ENCODE assay signal across 1 cellular context in the genomic region with DNA sequence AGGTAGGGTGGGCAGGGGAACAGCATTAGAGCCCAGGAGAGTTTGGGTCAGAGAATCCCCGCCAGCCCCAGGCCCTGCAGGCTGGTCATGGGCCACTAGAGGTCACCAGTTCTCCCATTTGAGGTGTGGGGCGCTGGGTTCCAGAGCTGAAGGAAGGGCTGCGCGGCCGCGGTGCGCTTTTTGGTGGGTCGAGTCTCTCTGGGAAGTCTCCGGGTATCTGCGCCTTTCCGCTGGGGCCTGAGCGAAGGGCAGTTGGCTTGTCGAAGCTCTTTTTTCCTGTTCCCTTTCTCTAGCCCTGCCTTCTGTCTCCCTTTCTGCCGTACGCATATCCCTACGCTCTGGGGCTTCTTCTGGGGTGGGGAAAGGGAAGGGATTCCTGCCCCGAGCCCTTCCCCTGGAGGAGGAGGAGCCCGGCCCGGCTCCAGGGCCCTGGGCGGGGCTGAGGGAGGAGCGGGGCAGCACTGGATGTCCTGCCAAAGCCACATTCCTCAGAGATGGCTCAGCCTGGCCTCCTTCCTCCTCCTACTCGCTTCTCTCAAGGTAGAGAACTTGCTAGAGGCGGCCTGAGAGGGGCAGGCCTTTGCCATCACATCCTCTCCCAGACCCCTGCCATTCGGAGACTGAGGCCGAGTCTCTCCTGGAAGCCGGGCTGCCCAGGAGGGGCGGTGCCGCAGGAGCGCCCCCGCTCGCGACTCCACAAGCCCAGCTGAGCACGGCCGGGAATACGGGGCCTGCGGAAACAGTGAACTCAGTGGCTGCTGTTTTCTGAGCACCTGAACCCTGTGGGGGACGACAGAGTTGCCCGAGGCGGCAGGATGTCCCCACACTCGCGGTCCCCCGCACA.
TF ChIP-seq lines count a peak whose summit lies in the region.

No MANE protein-coding gene starts in this region.

TF ChIP-seq in K562, 482 proteins besides CTCF, POLR2A, EP300 and RAD21 (continued from another document and continues in another):
- TF ChIP-seq ARID4B (CRISPR knock-in tag; IDR thresholded peaks at IDR 0.05) = peak; percentile 38; the same call in 1 of the 2 replicates
- no peak for TF ChIP-seq TAF1 (IDR thresholded peaks at IDR 0.05; ENCODE audit: control insufficient read depth, extremely low read depth, insufficient read depth, low read length, severe bottlenecking)
- TF ChIP-seq SOX6 (IDR thresholded peaks at IDR 0.05) = no peak
- no peak for TF ChIP-seq MTA2 (IDR thresholded peaks at IDR 0.05; ENCODE audit: low read depth)
- no peak for TF ChIP-seq CBX8 (IDR thresholded peaks at IDR 0.05; ENCODE audit: borderline replicate concordance, extremely low read depth, low read depth, low read length, poor library complexity, severe bottlenecking)
- TF ChIP-seq HLTF (IDR thresholded peaks at IDR 0.05) = no peak
- TF ChIP-seq FOXK1 (CRISPR knock-in tag; IDR thresholded peaks at IDR 0.05; ENCODE audit: borderline replicate concordance) = 0 out of 2 replicates have a peak, but pooled peaks have one; percentile 58
- TF ChIP-seq ESRRA (IDR thresholded peaks at IDR 0.05; ENCODE audit: borderline replicate concordance, low read depth) = 0 out of 2 replicates have a peak, but pooled peaks have one; percentile 10
- no peak for TF ChIP-seq CBFB (CRISPR knock-in tag; IDR thresholded peaks at IDR 0.05)
- no peak for TF ChIP-seq ETV6 (IDR thresholded peaks at IDR 0.05; ENCODE audit: borderline replicate concordance in 1 of 2, low read depth in 2 of 2, low read length in 1 of 2)
- TF ChIP-seq ETV6 (CRISPR knock-in tag; IDR thresholded peaks at IDR 0.05; ENCODE audit: borderline replicate concordance) = no peak
- TF ChIP-seq CHD2 (IDR thresholded peaks at IDR 0.05; ENCODE audit: low read depth, low read length) = no peak; the same call in 1 of the 2 replicates
- TF ChIP-seq POLR3A (IDR thresholded peaks at IDR 0.05; ENCODE audit: borderline replicate concordance, extremely low read depth, insufficient read depth, insufficient read length) = no peak
- TF ChIP-seq HDAC1 (IDR thresholded peaks at IDR 0.05) = peak in 1 of 2 experiments; percentile 32; a peak in 2 of 4 replicates
- no peak for TF ChIP-seq ZNF217 (CRISPR knock-in tag; IDR thresholded peaks at IDR 0.05)
- no peak for TF ChIP-seq MYBL2 (IDR thresholded peaks at IDR 0.05; ENCODE audit: low read depth)
- no peak for TF ChIP-seq MYBL2 (CRISPR knock-in tag; IDR thresholded peaks at IDR 0.05; ENCODE audit: borderline replicate concordance)
- no peak for TF ChIP-seq ZFP91 (CRISPR knock-in tag; IDR thresholded peaks at IDR 0.05)
- TF ChIP-seq BCOR (IDR thresholded peaks at IDR 0.05) = no peak
- TF ChIP-seq GMEB1 (CRISPR knock-in tag; IDR thresholded peaks at IDR 0.05) = no peak
- TF ChIP-seq SMAD3 (CRISPR knock-in tag; conservative IDR thresholded peaks at IDR 0.05) = no peak
- TF ChIP-seq ESRRB (CRISPR knock-in tag; IDR thresholded peaks at IDR 0.05; ENCODE audit: borderline replicate concordance) = no peak
- 0 out of 4 replicates have a peak, but pooled peaks of 1 of the 2 experiments have one; percentile 17 for TF ChIP-seq KDM4B (IDR thresholded peaks at IDR 0.05; ENCODE audit: borderline replicate concordance in 2 of 2, low read depth in 1 of 2)
- TF ChIP-seq TAF9B (IDR thresholded peaks at IDR 0.05; ENCODE audit: partially characterized antibody) = no peak
- TF ChIP-seq, protein P1, sequence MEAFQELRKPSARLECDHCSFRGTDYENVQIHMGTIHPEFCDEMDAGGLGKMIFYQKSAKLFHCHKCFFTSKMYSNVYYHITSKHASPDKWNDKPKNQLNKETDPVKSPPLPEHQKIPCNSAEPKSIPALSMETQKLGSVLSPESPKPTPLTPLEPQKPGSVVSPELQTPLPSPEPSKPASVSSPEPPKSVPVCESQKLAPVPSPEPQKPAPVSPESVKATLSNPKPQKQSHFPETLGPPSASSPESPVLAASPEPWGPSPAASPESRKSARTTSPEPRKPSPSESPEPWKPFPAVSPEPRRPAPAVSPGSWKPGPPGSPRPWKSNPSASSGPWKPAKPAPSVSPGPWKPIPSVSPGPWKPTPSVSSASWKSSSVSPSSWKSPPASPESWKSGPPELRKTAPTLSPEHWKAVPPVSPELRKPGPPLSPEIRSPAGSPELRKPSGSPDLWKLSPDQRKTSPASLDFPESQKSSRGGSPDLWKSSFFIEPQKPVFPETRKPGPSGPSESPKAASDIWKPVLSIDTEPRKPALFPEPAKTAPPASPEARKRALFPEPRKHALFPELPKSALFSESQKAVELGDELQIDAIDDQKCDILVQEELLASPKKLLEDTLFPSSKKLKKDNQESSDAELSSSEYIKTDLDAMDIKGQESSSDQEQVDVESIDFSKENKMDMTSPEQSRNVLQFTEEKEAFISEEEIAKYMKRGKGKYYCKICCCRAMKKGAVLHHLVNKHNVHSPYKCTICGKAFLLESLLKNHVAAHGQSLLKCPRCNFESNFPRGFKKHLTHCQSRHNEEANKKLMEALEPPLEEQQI (IDR thresholded peaks at IDR 0.05) = no peak
- TF ChIP-seq SNRNP70 (optimal IDR thresholded peaks at IDR 0.05; ENCODE audit: low read depth, low read length) = no peak
- no peak for TF ChIP-seq ZNF695 (CRISPR knock-in tag; IDR thresholded peaks at IDR 0.05)
- no peak for TF ChIP-seq NELFE (IDR thresholded peaks at IDR 0.05; ENCODE audit: insufficient read depth, insufficient read length)
- no peak; a peak in 1 of 4 replicates for TF ChIP-seq FOXA3 (CRISPR knock-in tag; conservative IDR thresholded peaks at IDR 0.05 in 1 of 2, IDR thresholded peaks at IDR 0.05 in 1 of 2)
- no peak; the same call in 1 of the 2 replicates for TF ChIP-seq BHLHE40 (IDR thresholded peaks at IDR 0.05; ENCODE audit: low read length)
- TF ChIP-seq, protein P2, sequence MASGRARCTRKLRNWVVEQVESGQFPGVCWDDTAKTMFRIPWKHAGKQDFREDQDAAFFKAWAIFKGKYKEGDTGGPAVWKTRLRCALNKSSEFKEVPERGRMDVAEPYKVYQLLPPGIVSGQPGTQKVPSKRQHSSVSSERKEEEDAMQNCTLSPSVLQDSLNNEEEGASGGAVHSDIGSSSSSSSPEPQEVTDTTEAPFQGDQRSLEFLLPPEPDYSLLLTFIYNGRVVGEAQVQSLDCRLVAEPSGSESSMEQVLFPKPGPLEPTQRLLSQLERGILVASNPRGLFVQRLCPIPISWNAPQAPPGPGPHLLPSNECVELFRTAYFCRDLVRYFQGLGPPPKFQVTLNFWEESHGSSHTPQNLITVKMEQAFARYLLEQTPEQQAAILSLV (tag; IDR thresholded peaks at IDR 0.05) = no peak
- TF ChIP-seq ILK (tag; IDR thresholded peaks at IDR 0.05; ENCODE audit: borderline replicate concordance, low read depth) = no peak
- peak; percentile 60 for TF ChIP-seq NFIC (IDR thresholded peaks at IDR 0.05)
- TF ChIP-seq IFI16 (CRISPR knock-in tag; IDR thresholded peaks at IDR 0.05) = no peak
- TF ChIP-seq RNF2 (IDR thresholded peaks at IDR 0.05) = no peak
- TF ChIP-seq PCBP1 (IDR thresholded peaks at IDR 0.05; ENCODE audit: low read depth, low read length, poor library complexity, severe bottlenecking) = peak; percentile 17
- TF ChIP-seq POLR2AphosphoS5 (IDR thresholded peaks at IDR 0.05; ENCODE audit: control insufficient read depth, insufficient read depth, low read depth, low read length) = 0 out of 2 replicates have a peak, but pooled peaks have one; percentile 36
- TF ChIP-seq CHCHD3 (CRISPR knock-in tag; IDR thresholded peaks at IDR 0.05) = no peak
- no peak for TF ChIP-seq FUS (optimal IDR thresholded peaks at IDR 0.05; ENCODE audit: low read depth, low read length)
- peak; percentile 94 for TF ChIP-seq FOSL1 (tag; conservative IDR thresholded peaks at IDR 0.05)
- TF ChIP-seq PML (IDR thresholded peaks at IDR 0.05; ENCODE audit: low read length) = peak; percentile 31; the same call in 1 of the 2 replicates
